ENCODE assay signal across 1 cellular context in genomic region chrX:49269768-49270248, GRCh38.
TF ChIP-seq lines count a peak whose summit lies in the region.

Gene PPP1R3F, plus strand, starts transcription at chrX:49269793. Its CDS starts 77 bp downstream, at chrX:49269870.

TF ChIP-seq in HEK293, 187 proteins besides CTCF, POLR2A, EP300 and RAD21 (continued from another document):
- TF ChIP-seq PBX3 (CRISPR knock-in tag; IDR thresholded peaks at IDR 0.05): 0 out of 2 replicates have a peak, but pooled peaks have one; percentile 31
- 0 out of 2 replicates have a peak, but pooled peaks have one; percentile 48 for TF ChIP-seq HOXC10 (CRISPR knock-in tag; IDR thresholded peaks at IDR 0.05)
- TF ChIP-seq HIC1 (tag by site-specific recombination; IDR thresholded peaks at IDR 0.05): no peak
- no peak for TF ChIP-seq ZNF280C (tag by site-specific recombination; IDR thresholded peaks at IDR 0.05)
- peak; percentile 7; the same call in 1 of the 2 replicates for TF ChIP-seq KLF10 (tag by site-specific recombination; IDR thresholded peaks at IDR 0.05)
- TF ChIP-seq GLI2 (tag by site-specific recombination; IDR thresholded peaks at IDR 0.05; ENCODE audit: borderline replicate concordance, low read depth): no peak
- TF ChIP-seq SCRT2 (tag by site-specific recombination; IDR thresholded peaks at IDR 0.05): no peak
- TF ChIP-seq YY2 (tag by site-specific recombination; IDR thresholded peaks at IDR 0.05): 0 out of 2 replicates have a peak, but pooled peaks have one; percentile 49
- 0 out of 2 replicates have a peak, but pooled peaks have one; percentile 15 for TF ChIP-seq ZNF785 (tag by site-specific recombination; IDR thresholded peaks at IDR 0.05)
- TF ChIP-seq RBAK (tag by site-specific recombination; IDR thresholded peaks at IDR 0.05): no peak
- no peak for TF ChIP-seq PRDM2 (tag by site-specific recombination; IDR thresholded peaks at IDR 0.05; ENCODE audit: borderline replicate concordance)
- no peak for TF ChIP-seq ZNF26 (tag by site-specific recombination; IDR thresholded peaks at IDR 0.05)
- no peak for TF ChIP-seq ZNF629 (tag by site-specific recombination; IDR thresholded peaks at IDR 0.05)
- peak; percentile 89 for TF ChIP-seq ZNF513 (tag by site-specific recombination; IDR thresholded peaks at IDR 0.05)
- TF ChIP-seq ZNF140 (tag by site-specific recombination; IDR thresholded peaks at IDR 0.05): no peak
- 0 out of 2 replicates have a peak, but pooled peaks have one; percentile 37 for TF ChIP-seq ZNF596 (tag by site-specific recombination; IDR thresholded peaks at IDR 0.05)
TF ChIP-seq in HEK293: peak in this region for 8.
